27 cellular contexts compared by ENCODE assay signal in genomic region chr21:20353351-20353750, GRCh38.
"Had no signal": no experiment of that assay in that cellular context is flagged by ENCODE, and none has a peak within 500 bp of the region (broad histone marks: within the 10 kb centered on the region; RNA-seq: fewer than 3 reads in every experiment).

No MANE protein-coding gene starts in this region.

- H3K27me3 ChIP-seq: adrenal gland, body of pancreas, heart left ventricle, neutrophil, ovary, spleen, suprapubic skin, tibial nerve had no signal

- H3K27ac ChIP-seq: adrenal gland, body of pancreas, heart left ventricle, neutrophil, ovary, spleen, suprapubic skin, tibial nerve had no signal

- H3K36me3 ChIP-seq: adrenal gland, heart left ventricle, neutrophil, ovary, spleen, suprapubic skin, tibial nerve had no signal

- H3K9me3 ChIP-seq: adrenal gland, body of pancreas, neutrophil, ovary, suprapubic skin, tibial nerve had no signal

- H3K4me3 ChIP-seq: adrenal gland, body of pancreas, heart left ventricle, ovary, spleen, suprapubic skin, tibial nerve had no signal

- ATAC-seq: body of pancreas; effector memory CD8-positive, alpha-beta T cell; heart left ventricle; right cardiac atrium had no signal

- H3K4me1 ChIP-seq: adrenal gland, body of pancreas, heart left ventricle, spleen, suprapubic skin, tibial nerve had no signal

- DNase-seq: activated CD4-positive, alpha-beta memory T cell treated with anti-CD3 and anti-CD28 coated beads for 36 hours; activated CD4-positive, alpha-beta T cell treated with anti-CD3 and anti-CD28 coated beads, Interleukin-2, amount 10 ng/mL, durations not matched to agents 24 days and 14 days; activated CD4-positive, CD25-positive, alpha-beta regulatory T cell treated with anti-CD3 and anti-CD28 coated beads, Interleukin-2, amount 50 U/mL, for 72 hours; activated CD8-positive, alpha-beta memory T cell treated with anti-CD3 and anti-CD28 coated beads, Interleukin-2, amount 50 U/mL, for 4 hours; activated effector memory CD4-positive, alpha-beta T cell treated with anti-CD3 and anti-CD28 coated beads, Interleukin-2, amount 50 U/mL, for 16 hours; activated naive CD4-positive, alpha-beta T cell treated with anti-CD3 and anti-CD28 coated beads for 36 hours; activated naive CD8-positive, alpha-beta T cell treated with anti-CD3 and anti-CD28 coated beads for 36 hours; activated T-cell treated with anti-CD3 and anti-CD28 coated beads, Interleukin-2, amount 50 U/mL, for 1 hour; adrenal gland; body of pancreas; caudate nucleus; cortex of kidney; effector memory CD8-positive, alpha-beta T cell; foreskin fibroblast; heart left ventricle; hypothalamus; immature natural killer cell; naive B cell; nephron progenitor cell; ovary; right cardiac atrium; spleen; stimulated activated naive CD4-positive, alpha-beta T cell; T1000 had no signal
